24 cellular contexts compared by ENCODE assay signal in genomic region chr2:197866449-197866848, GRCh38.
"Had no signal": no experiment of that assay in that cellular context is flagged by ENCODE, and none has a peak within 500 bp of the region (broad histone marks: within the 10 kb centered on the region; RNA-seq: fewer than 3 reads in every experiment).

No MANE protein-coding gene starts in this region.

- H3K4me3 Mint-ChIP-seq: memory B cell; naive B cell; nephron progenitor cell; stimulated activated memory B cell treated with anti-CD40 and anti-IgM and Interleukin-4, amounts not matched to agents 10 μg/mL and 1 μg/mL and 100 μg/mL, for 72 hours; stimulated activated naive CD8-positive, alpha-beta T cell treated with anti-CD3 and anti-CD28 coated beads, Interleukin-15, Interleukin-2, amounts not matched to agents 100 ng/mL and 50 ng/mL, for 24 hours had no signal

- H3K4me1 Mint-ChIP-seq: memory B cell; naive B cell; stimulated activated memory B cell treated with anti-CD40 and anti-IgM and Interleukin-4, amounts not matched to agents 10 μg/mL and 1 μg/mL and 100 μg/mL, for 72 hours had no signal

- H3K27me3 ChIP-seq: colonic mucosa, heart left ventricle, spleen, tibial artery, upper lobe of left lung, uterus had no signal

- DNase-seq: colonic mucosa; dermis blood vessel endothelial cell; foreskin melanocyte; heart left ventricle; hypothalamus; islet precursor cell; lower lobe of right lung; midbrain; naive B cell; nephron progenitor cell; spleen; stimulated activated CD4-positive, alpha-beta T cell treated with anti-CD3 and anti-CD28 coated beads, Interleukin-15, amount 100 ng/mL, for 24 hours; stimulated activated CD4-positive, alpha-beta T cell treated with anti-CD3 and anti-CD28 coated beads, Interleukin-1b, Interleukin-23, amount 100 ng/mL, for 48 hours; stimulated activated CD4-positive, alpha-beta T cell treated with anti-CD3 and anti-CD28 coated beads, Interleukin-4, amount 100 ng/mL, for 24 hours; tibial artery; upper lobe of left lung; uterus had no signal

- H3K9me3 Mint-ChIP-seq: memory B cell; naive B cell; nephron progenitor cell; stimulated activated memory B cell treated with anti-CD40 and anti-IgM and Interleukin-4, amounts not matched to agents 10 μg/mL and 1 μg/mL and 100 μg/mL, for 72 hours; stimulated activated naive CD8-positive, alpha-beta T cell treated with anti-CD3 and anti-CD28 coated beads, Interleukin-15, Interleukin-2, amounts not matched to agents 100 ng/mL and 50 ng/mL, for 24 hours had no signal

- H3K4me3 ChIP-seq: colonic mucosa, heart left ventricle, lower lobe of right lung, prostate gland, spleen, tibial artery, upper lobe of left lung, uterus had no signal

- H3K27ac ChIP-seq: colonic mucosa, lower lobe of right lung, parathyroid adenoma, prostate gland, spleen, tibial artery, upper lobe of left lung, uterus had no signal

- H3K27ac Mint-ChIP-seq: memory B cell; naive B cell; nephron progenitor cell; stimulated activated memory B cell treated with anti-CD40 and anti-IgM and Interleukin-4, amounts not matched to agents 10 μg/mL and 1 μg/mL and 100 μg/mL, for 72 hours; stimulated activated naive CD8-positive, alpha-beta T cell treated with anti-CD3 and anti-CD28 coated beads, Interleukin-15, Interleukin-2, amounts not matched to agents 100 ng/mL and 50 ng/mL, for 24 hours had no signal

- H3K36me3 Mint-ChIP-seq: memory B cell; naive B cell; stimulated activated memory B cell treated with anti-CD40 and anti-IgM and Interleukin-4, amounts not matched to agents 10 μg/mL and 1 μg/mL and 100 μg/mL, for 72 hours had no signal

- H3K4me1 ChIP-seq: colonic mucosa, lower lobe of right lung, prostate gland, uterus had no signal

- ATAC-seq: left lobe of liver; lower lobe of right lung; sciatic nerve; stimulated activated memory B cell treated with anti-CD40 and anti-IgM and Interleukin-4, amounts not matched to agents 10 μg/mL and 1 μg/mL and 100 μg/mL, for 72 hours had no signal

- H3K36me3 ChIP-seq: colonic mucosa, heart left ventricle, lower lobe of right lung, prostate gland, spleen, tibial artery, upper lobe of left lung, uterus had no signal

- H3K27me3 Mint-ChIP-seq: stimulated activated memory B cell treated with anti-CD40 and anti-IgM and Interleukin-4, amounts not matched to agents 10 μg/mL and 1 μg/mL and 100 μg/mL, for 72 hours; stimulated activated naive CD8-positive, alpha-beta T cell treated with anti-CD3 and anti-CD28 coated beads, Interleukin-15, Interleukin-2, amounts not matched to agents 100 ng/mL and 50 ng/mL, for 24 hours had no signal

- H3K9me3 ChIP-seq: colonic mucosa, heart left ventricle, lower lobe of right lung, prostate gland, spleen, tibial artery, upper lobe of left lung, uterus had no signal
